In the genomic region with DNA sequence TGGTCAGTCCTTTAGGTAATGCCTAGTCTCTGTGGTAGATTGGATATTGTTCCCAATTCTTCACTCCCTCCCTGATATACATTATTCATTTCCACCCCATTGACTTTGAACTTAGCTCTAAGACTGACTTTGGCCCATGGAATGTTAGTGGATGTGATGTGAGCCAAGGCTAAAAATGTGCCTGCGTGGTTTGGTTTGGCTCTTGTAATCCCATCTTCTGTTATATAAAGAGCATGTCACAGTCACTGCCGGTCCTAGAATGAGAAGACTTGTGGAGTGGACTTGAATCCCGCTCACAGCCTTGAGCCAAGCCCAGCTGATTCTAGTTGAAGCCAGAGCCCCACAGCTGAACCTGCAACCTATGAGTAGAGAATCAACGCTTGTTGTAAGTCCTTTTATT, we compare ENCODE assay signal across 1 cellular context.
TF ChIP-seq lines count a peak whose summit lies in the region.

No MANE protein-coding gene starts in this region.

TF ChIP-seq in IMR-90, 13 proteins besides CTCF, POLR2A, EP300 and RAD21:
- TF ChIP-seq ELK1 (IDR thresholded peaks at IDR 0.05; ENCODE audit: borderline replicate concordance, low read depth, low read length) (no peak), USF2 (IDR thresholded peaks at IDR 0.05; ENCODE audit: low read depth, low read length) (no peak), MAFK (IDR thresholded peaks at IDR 0.05; ENCODE audit: low read depth, low read length) (no peak), FOS (IDR thresholded peaks at IDR 0.05; ENCODE audit: low read depth, low read length) (no peak), RCOR1 (IDR thresholded peaks at IDR 0.05; ENCODE audit: insufficient replicate concordance, low read length) (no peak), MXI1 (IDR thresholded peaks at IDR 0.05; ENCODE audit: borderline replicate concordance, low read depth, low read length) (no peak), BHLHE40 (IDR thresholded peaks at IDR 0.05; ENCODE audit: low read depth, low read length) (no peak), SMC3 (IDR thresholded peaks at IDR 0.05; ENCODE audit: low read depth, low read length) (no peak), MAZ (IDR thresholded peaks at IDR 0.05; ENCODE audit: borderline replicate concordance, low read depth, low read length) (no peak), CEBPB (IDR thresholded peaks at IDR 0.05; ENCODE audit: low read depth, low read length) (no peak)
